In the genomic region with DNA sequence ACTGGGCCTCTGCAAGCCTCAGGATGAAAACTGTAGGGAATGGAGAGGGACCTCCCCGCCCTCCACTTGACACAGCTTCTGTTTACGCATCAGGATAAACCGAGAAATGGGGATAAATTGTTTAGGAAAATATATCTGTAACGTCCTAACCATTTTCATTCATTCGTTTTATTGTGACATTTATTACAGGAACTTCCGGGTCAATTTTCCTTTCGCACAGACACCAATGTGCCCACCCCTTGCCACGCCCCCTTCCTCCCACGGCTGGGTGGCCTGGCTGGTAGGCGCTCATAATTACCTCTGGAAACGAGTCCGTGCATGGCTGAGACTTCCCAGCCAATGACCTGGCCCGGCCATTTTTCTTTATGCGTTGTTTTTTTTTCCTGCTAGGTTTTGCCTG, we compare ENCODE assay signal across 25 cellular contexts.
"Had no signal": no experiment of that assay in that cellular context is flagged by ENCODE, and none has a peak within 500 bp of the region (broad histone marks: within the 10 kb centered on the region; RNA-seq: fewer than 3 reads in every experiment).

No MANE protein-coding gene starts in this region.

- H3K4me3 ChIP-seq: esophagus muscularis mucosa, heart right ventricle, left ventricle myocardium inferior, lung, testis, transverse colon, vagina had no signal

- DNase-seq: activated CD4-positive, alpha-beta T cell treated with anti-CD3 and anti-CD28 coated beads for 4 hours; activated CD4-positive, alpha-beta T cell treated with anti-CD3 and anti-CD28 coated beads, Interleukin-2, amount 50 U/mL, for 4 hours; activated CD4-positive, CD25-positive, alpha-beta regulatory T cell; activated effector memory CD4-positive, alpha-beta T cell treated with Interleukin-2 at 50 U/mL for 16 hours; activated naive CD4-positive, alpha-beta T cell treated with Interleukin-2 at 50 U/mL for 16 hours; activated T-cell treated with anti-CD3 and anti-CD28 coated beads for 4 hours; activated T-cell treated with anti-CD3 and anti-CD28 coated beads, Interleukin-2, amount 50 U/mL, for 72 hours; central memory CD4-positive, alpha-beta T cell; foreskin melanocyte; heart right ventricle; left ventricle myocardium inferior; mesendoderm; occipital lobe; right cardiac atrium; stimulated activated CD4-positive, alpha-beta T cell treated with anti-CD3 and anti-CD28 coated beads, Interleukin-2, amount 100 ng/mL, for 48 hours; stimulated activated naive CD4-positive, alpha-beta T cell treated with Interleukin-2 at 50 U/mL for 16 hours; testis; transverse colon had no signal

- H3K4me1 ChIP-seq: esophagus muscularis mucosa, parathyroid adenoma, testis had no signal

- H3K27ac Mint-ChIP-seq: activated naive CD8-positive, alpha-beta T cell; activated T-cell treated with anti-CD3 and anti-CD28 coated beads, Interleukin-2, amount 50 U/mL, for 72 hours had no signal

- ATAC-seq: activated T-cell treated with anti-CD3 and anti-CD28 coated beads, Interleukin-2, amount 50 U/mL, for 72 hours; heart right ventricle; right cardiac atrium had no signal

- H3K27ac ChIP-seq: esophagus muscularis mucosa, heart right ventricle, left ventricle myocardium inferior, parathyroid adenoma, testis, transverse colon, vagina had no signal

- H3K27me3 ChIP-seq: esophagus muscularis mucosa, heart right ventricle, testis, transverse colon, vagina had no signal

- H3K79me2 ChIP-seq: parathyroid adenoma had no signal

- H3K9ac ChIP-seq: parathyroid adenoma had no signal

- H3K36me3 ChIP-seq: esophagus muscularis mucosa, heart right ventricle, left ventricle myocardium inferior, transverse colon, vagina had no signal

- H3K27me3 Mint-ChIP-seq: brain had no signal

- H3K9me3 Mint-ChIP-seq: activated T-cell treated with anti-CD3 and anti-CD28 coated beads, Interleukin-2, amount 50 U/mL, for 72 hours; neural crest cell had no signal

- H3K36me3 Mint-ChIP-seq: activated naive CD8-positive, alpha-beta T cell had no signal

- H2AFZ ChIP-seq: parathyroid adenoma had no signal

- H3K4me3 Mint-ChIP-seq: activated naive CD8-positive, alpha-beta T cell; activated T-cell treated with anti-CD3 and anti-CD28 coated beads, Interleukin-2, amount 50 U/mL, for 72 hours; brain; neural crest cell had no signal

- H3K9me3 ChIP-seq: esophagus muscularis mucosa, heart right ventricle, left ventricle myocardium inferior, testis, transverse colon had no signal
